ENCODE assay signal across 36 cellular contexts in the genomic region with DNA sequence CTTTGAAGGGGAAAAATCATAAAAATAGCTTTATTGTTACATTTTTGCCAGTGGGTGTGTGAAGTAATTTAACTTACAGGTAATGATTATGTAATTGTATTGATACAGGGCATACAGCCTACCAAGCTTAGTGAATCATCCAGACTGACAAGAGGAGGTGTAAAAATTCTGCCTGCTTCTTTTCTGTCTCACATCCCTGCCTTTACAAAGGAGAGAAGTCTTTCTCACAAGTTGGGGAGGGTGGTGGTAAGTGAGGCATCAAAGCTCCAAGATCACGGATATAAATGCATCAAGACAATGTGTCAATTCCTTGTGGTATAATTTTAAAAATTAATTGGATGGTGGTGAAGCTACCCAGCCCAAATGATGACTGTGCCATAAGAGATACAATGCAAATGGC.
"Had no signal": no experiment of that assay in that cellular context is flagged by ENCODE, and none has a peak within 500 bp of the region (broad histone marks: within the 10 kb centered on the region; RNA-seq: fewer than 3 reads in every experiment).

No MANE protein-coding gene starts in this region.

- H3K9me3 Mint-ChIP-seq: activated B cell treated with CpG ODN at 0.5 μM for 24 hours; activated CD4-positive, alpha-beta memory T cell treated with anti-CD3 and anti-CD28 coated beads for 36 hours; activated naive CD4-positive, alpha-beta T cell treated with anti-CD3 and anti-CD28 coated beads, Interleukin-2, amount 10 ng/mL, durations not matched to agents 7 days and 5 days; activated naive CD8-positive, alpha-beta T cell treated with anti-CD3 and anti-CD28 coated beads for 36 hours; activated T-cell treated with anti-CD3 and anti-CD28 coated beads, Interleukin-2, amount 50 U/mL, for 4 hours; activated T-helper 1 cell treated with anti-CD3 and anti-CD28 coated beads, Interleukin-12 subunit alpha, Interleukin-12 subunit beta, Interleukin-2, Interleukin-4 antibody, amounts not matched to agents 30 ng/mL and 10 ng/mL and 1 ng/mL, durations not matched to agents 14 hours and 24 hours and 36 hours had no signal

- H3K27ac ChIP-seq: RWPE1, VCaP had no signal

- H3K36me3 Mint-ChIP-seq: activated CD4-positive, alpha-beta memory T cell treated with anti-CD3 and anti-CD28 coated beads for 36 hours; activated naive CD4-positive, alpha-beta T cell treated with anti-CD3 and anti-CD28 coated beads, Interleukin-2, amount 10 ng/mL, durations not matched to agents 7 days and 5 days; activated naive CD8-positive, alpha-beta T cell treated with anti-CD3 and anti-CD28 coated beads for 36 hours had no signal

- ATAC-seq: activated T-cell treated with anti-CD3 and anti-CD28 coated beads, Interleukin-2, amount 50 U/mL, for 4 hours; PC-3 had no signal

- H3K27ac Mint-ChIP-seq: activated B cell treated with CpG ODN at 0.5 μM for 24 hours; activated CD4-positive, alpha-beta memory T cell treated with anti-CD3 and anti-CD28 coated beads for 36 hours; activated naive CD4-positive, alpha-beta T cell treated with anti-CD3 and anti-CD28 coated beads, Interleukin-2, amount 10 ng/mL, durations not matched to agents 7 days and 5 days; activated naive CD8-positive, alpha-beta T cell treated with anti-CD3 and anti-CD28 coated beads for 36 hours; activated T-helper 1 cell treated with anti-CD3 and anti-CD28 coated beads, Interleukin-12 subunit alpha, Interleukin-12 subunit beta, Interleukin-2, Interleukin-4 antibody, amounts not matched to agents 30 ng/mL and 10 ng/mL and 1 ng/mL, durations not matched to agents 14 hours and 24 hours and 36 hours had no signal

- H3K4me3 Mint-ChIP-seq: activated B cell treated with CpG ODN at 0.5 μM for 24 hours; activated CD4-positive, alpha-beta memory T cell treated with anti-CD3 and anti-CD28 coated beads for 36 hours; activated naive CD4-positive, alpha-beta T cell treated with anti-CD3 and anti-CD28 coated beads, Interleukin-2, amount 10 ng/mL, durations not matched to agents 7 days and 5 days; activated naive CD8-positive, alpha-beta T cell treated with anti-CD3 and anti-CD28 coated beads for 36 hours; activated T-cell treated with anti-CD3 and anti-CD28 coated beads, Interleukin-2, amount 50 U/mL, for 4 hours; activated T-helper 1 cell treated with anti-CD3 and anti-CD28 coated beads, Interleukin-12 subunit alpha, Interleukin-12 subunit beta, Interleukin-2, Interleukin-4 antibody, amounts not matched to agents 30 ng/mL and 10 ng/mL and 1 ng/mL, durations not matched to agents 14 hours and 24 hours and 36 hours had no signal

- DNase-seq: activated B cell treated with CpG ODN at 0.5 μM for 24 hours; activated CD4-positive, alpha-beta memory T cell treated with anti-CD3 and anti-CD28 coated beads for 36 hours; activated CD4-positive, alpha-beta T cell treated with anti-CD3 and anti-CD28 coated beads for 4 hours; activated CD4-positive, alpha-beta T cell treated with anti-CD3 and anti-CD28 coated beads, Interleukin-2, amount 50 U/mL, for 1 hour; activated CD4-positive, CD25-positive, alpha-beta regulatory T cell treated with anti-CD3 and anti-CD28 coated beads, Interleukin-2, amount 50 U/mL, for 72 hours; activated CD8-positive, alpha-beta memory T cell treated with anti-CD3 and anti-CD28 coated beads, Interleukin-2, amount 50 U/mL, for 4 hours; activated effector memory CD4-positive, alpha-beta T cell treated with Interleukin-2 at 50 U/mL for 16 hours; activated naive CD4-positive, alpha-beta T cell treated with anti-CD3 and anti-CD28 coated beads, Interleukin-2, amount 10 ng/mL, durations not matched to agents 7 days and 5 days; activated naive CD8-positive, alpha-beta T cell treated with anti-CD3 and anti-CD28 coated beads for 36 hours; activated T-cell treated with anti-CD3 and anti-CD28 coated beads for 4 hours; activated T-cell treated with anti-CD3 and anti-CD28 coated beads, Interleukin-2, amount 50 U/mL, for 4 hours; amniotic stem cell; aorta; cerebellar nuclear complex; Kasumi-1; KG1; MM.1S; MV-4-11; NCI-H1105; NCI-H1436; NCI-H187; NCI-H2107; NCI-H2171; NCI-H510A; NCI-H526 treated with DMSO at 0.1 percent for 48 hours; NCI-H82; NK-92 treated with Interleukin-12 subunit alpha and Interleukin-12 subunit beta, amount 100 ng/mL, for 24 hours; PC-3; Right ventricle myocardium superior; SW 1271; T-helper 1 cell; T-helper 2 cell; T-helper 9 cell had no signal

- H3K27me3 Mint-ChIP-seq: activated CD4-positive, alpha-beta memory T cell treated with anti-CD3 and anti-CD28 coated beads for 36 hours; activated naive CD4-positive, alpha-beta T cell treated with anti-CD3 and anti-CD28 coated beads, Interleukin-2, amount 10 ng/mL, durations not matched to agents 7 days and 5 days; activated naive CD8-positive, alpha-beta T cell treated with anti-CD3 and anti-CD28 coated beads for 36 hours had no signal
